21 cellular contexts compared by ENCODE assay signal in the genomic region with DNA sequence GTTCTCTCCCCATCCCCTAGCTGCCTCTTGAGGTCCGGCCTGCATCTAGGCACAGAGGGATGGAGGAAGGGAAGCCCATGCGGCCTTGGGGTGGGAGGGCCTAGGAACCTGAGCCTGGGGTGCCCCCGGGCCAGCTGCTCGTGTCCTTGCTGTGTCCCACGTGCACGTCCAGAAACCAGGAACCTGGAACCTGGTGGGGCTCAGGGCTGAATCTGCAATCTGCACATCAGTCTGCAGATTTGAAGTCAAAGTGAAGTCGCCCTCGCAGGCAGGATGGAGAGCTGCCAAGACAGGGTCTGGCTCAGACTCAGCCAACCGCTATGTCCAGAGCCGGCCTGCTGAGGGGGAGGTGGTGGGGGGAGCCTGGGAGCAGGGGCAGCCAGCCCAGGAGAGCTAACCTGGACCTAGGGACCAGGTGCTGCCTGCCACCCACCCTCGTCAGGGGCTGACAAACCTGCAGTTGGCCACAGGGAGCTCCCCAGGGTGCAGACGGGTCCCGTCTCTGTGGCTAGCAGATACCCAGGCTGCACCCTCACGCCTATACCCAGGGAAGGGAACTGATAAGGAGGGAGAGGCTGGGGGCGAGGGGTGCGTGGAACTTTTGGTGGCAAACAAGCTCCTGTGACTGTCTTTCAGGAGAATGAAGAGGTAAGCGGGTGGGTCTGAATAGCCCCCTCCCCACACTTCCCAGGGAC.
DNase-seq lines count a peak whose midpoint lies in the region; ATAC-seq and TF ChIP-seq lines count a peak whose summit lies in the region.
"Had no signal": no experiment of that assay in that cellular context is flagged by ENCODE, and none has a peak within 500 bp of the region (broad histone marks: within the 10 kb centered on the region; RNA-seq: fewer than 3 reads in every experiment).

No MANE protein-coding gene starts in this region.

- no peaks in the 10 kb centered on the region for H3K27me3 ChIP-seq in RWPE2 (ENCODE audit: insufficient read depth, poor library complexity, severe bottlenecking)
- no peaks in the 10 kb centered on the region for H3K27me3 ChIP-seq in testis

- H3K27ac ChIP-seq in RWPE2 (ENCODE audit: poor library complexity, severe bottlenecking) (no peak overlapping the region), coronary artery (no peak overlapping the region), testis (no peak overlapping the region)
- H3K27ac ChIP-seq: 22Rv1, transverse colon had no signal

- H3K4me1 ChIP-seq in RWPE2 (ENCODE audit: insufficient read depth, poor library complexity, severe bottlenecking): no peaks in the 10 kb centered on the region
- peaks cover 21% of the 10 kb centered on the region for H3K4me1 ChIP-seq in testis
- H3K4me1 ChIP-seq: transverse colon had no signal

- peak; percentile 57 for DNase-seq in DMS 273 (lab: John Stamatoyannopoulos, UW; ENCODE audit: unreplicated experiment)
- DNase-seq in DMS 273 treated with DMSO at 0.1 percent for 48 hours (lab: John Stamatoyannopoulos, UW): no peak
- no peak for DNase-seq in RWPE2 (ENCODE audit: low spot score)
- DNase-seq in coronary artery (ENCODE audit: low spot score): peak; percentile 47
- peak; percentile 61 for DNase-seq in testis
- DNase-seq in epidermal melanocyte (ENCODE audit: insufficient read length, low spot score): no peak
- no peak for DNase-seq in activated CD4-positive, alpha-beta T cell treated with anti-CD3 and anti-CD28 coated beads, Interleukin-2, amount 10 ng/mL, durations not matched to agents 24 days and 14 days
- DNase-seq: activated CD8-positive, alpha-beta memory T cell treated with anti-CD3 and anti-CD28 coated beads, Interleukin-2, amount 50 U/mL, for 48 hours; caudate nucleus; effector CD8-positive, alpha-beta T cell; EL; KBM-7; left cardiac atrium; NCI-H2171; NCI-H82; stimulated activated CD4-positive, alpha-beta T cell treated with anti-CD3 and anti-CD28 coated beads, Interleukin-4, amount 100 ng/mL, for 24 hours; stimulated activated CD8-positive, alpha-beta memory T cell treated with anti-CD3 and anti-CD28 coated beads, Interleukin-4, amount 100 ng/mL, for 48 hours; T-helper 2 cell; transverse colon had no signal

- H3K36me3 ChIP-seq in RWPE2 (ENCODE audit: low read depth): no peaks in the 10 kb centered on the region
- no peaks in the 10 kb centered on the region for H3K36me3 ChIP-seq in testis (ENCODE audit: low read depth, missing control alignments)
- H3K36me3 ChIP-seq: transverse colon had no signal

- WGBS in testis, 2 donors: 38 to 54% methylated on average over 2 to 17 of the region's 17 CpGs

- ATAC-seq in RWPE2 (ENCODE audit: low read depth) (peak; percentile 22; the same call in 1 of the 3 replicates), GM21737 (IDR thresholded peaks at IDR 0.05; ENCODE audit: unreplicated experiment) (no peak)
- ATAC-seq: left cardiac atrium had no signal

- H3K4me3 Mint-ChIP-seq in activated CD4-positive, alpha-beta T cell treated with anti-CD3 and anti-CD28 coated beads, Interleukin-2, amount 10 ng/mL, durations not matched to agents 24 days and 14 days: no peak overlapping the region

- H3K27me3 Mint-ChIP-seq in activated CD4-positive, alpha-beta T cell treated with anti-CD3 and anti-CD28 coated beads, Interleukin-2, amount 10 ng/mL, durations not matched to agents 24 days and 14 days: peaks cover 44% of the 10 kb centered on the region

- H3K4me3 ChIP-seq in RWPE2 (ENCODE audit: severe bottlenecking): no peak overlapping the region
- H3K4me3 ChIP-seq in coronary artery: no peak overlapping the region
- H3K4me3 ChIP-seq in testis: no peak overlapping the region
- H3K4me3 ChIP-seq: transverse colon had no signal

- no peak for TF ChIP-seq CTCF in RWPE2 (IDR thresholded peaks at IDR 0.05; ENCODE audit: poor library complexity, severe bottlenecking)
- no peak for TF ChIP-seq CTCF in coronary artery (IDR thresholded peaks at IDR 0.05)
- no peak for TF ChIP-seq CTCF in testis (IDR thresholded peaks at IDR 0.05)

- intact Hi-C loops in testis (cut with DNase I; ENCODE audit: low total_unique reads): no loop called here
- intact Hi-C loops in activated CD4-positive, alpha-beta T cell treated with anti-CD3 and anti-CD28 coated beads, Interleukin-2, amount 10 ng/mL, durations not matched to agents 24 days and 14 days (cut with micrococcal nuclease): no loop called here

- no peak for TF ChIP-seq POLR2A in testis (IDR thresholded peaks at IDR 0.05)

- H3K9me3 ChIP-seq in RWPE2 (ENCODE audit: severe bottlenecking) (no peaks in the 10 kb centered on the region), testis (no peaks in the 10 kb centered on the region)
- H3K9me3 ChIP-seq: transverse colon had no signal

- H3K36me3 Mint-ChIP-seq in activated CD4-positive, alpha-beta T cell treated with anti-CD3 and anti-CD28 coated beads, Interleukin-2, amount 10 ng/mL, durations not matched to agents 24 days and 14 days (ENCODE audit: low read depth): no peaks in the 10 kb centered on the region

- H3K27ac Mint-ChIP-seq in activated CD4-positive, alpha-beta T cell treated with anti-CD3 and anti-CD28 coated beads, Interleukin-2, amount 10 ng/mL, durations not matched to agents 24 days and 14 days: no peak overlapping the region

- H3K9me3 Mint-ChIP-seq in activated CD4-positive, alpha-beta T cell treated with anti-CD3 and anti-CD28 coated beads, Interleukin-2, amount 10 ng/mL, durations not matched to agents 24 days and 14 days: no peaks in the 10 kb centered on the region

- peaks cover 16% of the 10 kb centered on the region for H3K4me1 Mint-ChIP-seq in activated CD4-positive, alpha-beta T cell treated with anti-CD3 and anti-CD28 coated beads, Interleukin-2, amount 10 ng/mL, durations not matched to agents 24 days and 14 days

Comparison
In these comparisons a context has a peak if more than half of its experiments do, and no peak if none do; other contexts are left out.
1. DNase-seq: peak in DMS 273 (single experiment), coronary artery (single experiment) and testis (single experiment); none in DMS 273 treated with DMSO at 0.1 percent for 48 hours (single experiment), RWPE2 (single experiment), epidermal melanocyte (single experiment) and activated CD4-positive, alpha-beta T cell treated with anti-CD3 and anti-CD28 coated beads, Interleukin-2, amount 10 ng/mL, durations not matched to agents 24 days and 14 days (single experiment).